Comparison of ENCODE assay signal across 2 cellular contexts in the genomic region with DNA sequence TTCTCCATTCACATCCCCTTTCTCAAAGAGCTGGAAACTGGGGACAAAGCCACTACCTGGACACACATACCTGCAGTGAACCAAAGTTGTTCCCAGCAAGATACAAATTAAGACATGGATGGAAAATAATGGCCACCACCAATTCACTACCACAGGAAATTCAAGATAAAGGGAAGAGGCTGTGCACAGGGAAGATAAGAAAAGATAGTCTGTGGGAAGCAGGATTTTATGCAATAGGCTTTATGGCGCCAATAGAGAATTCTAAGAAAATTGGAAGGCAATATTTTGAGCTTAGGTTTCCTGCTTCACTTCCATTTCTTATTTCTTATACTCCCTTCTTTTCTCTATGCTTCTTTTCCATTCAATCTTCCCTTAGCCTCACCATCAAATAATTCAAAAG.
TF ChIP-seq lines count a peak whose summit lies in the region.

No MANE protein-coding gene starts in this region.

TF ChIP-seq in GM23338, 12 proteins besides CTCF, POLR2A, EP300 and RAD21 (continues in another document):
- no peak for TF ChIP-seq POLR2AphosphoS5 (IDR thresholded peaks at IDR 0.05; ENCODE audit: low read depth)
- TF ChIP-seq STAT1 (IDR thresholded peaks at IDR 0.05; ENCODE audit: unreplicated experiment) = no peak
- TF ChIP-seq EZH2 (IDR thresholded peaks at IDR 0.05; ENCODE audit: low read depth, unreplicated experiment) = no peak
- no peak for TF ChIP-seq JUNB (IDR thresholded peaks at IDR 0.05; ENCODE audit: unreplicated experiment)
- TF ChIP-seq CREB1 (CRISPR knock-in tag; IDR thresholded peaks at IDR 0.05; ENCODE audit: low read depth) = no peak
- TF ChIP-seq ZNF114 (CRISPR knock-in tag; IDR thresholded peaks at IDR 0.05) = no peak
- TF ChIP-seq NANOG (IDR thresholded peaks at IDR 0.05; ENCODE audit: borderline replicate concordance) = no peak
- TF ChIP-seq REST (IDR thresholded peaks at IDR 0.05; ENCODE audit: unreplicated experiment) = no peak
- no peak for TF ChIP-seq ZNF331 (CRISPR knock-in tag; IDR thresholded peaks at IDR 0.05; ENCODE audit: low read depth)
- no peak for TF ChIP-seq EZH2phosphoT487 (IDR thresholded peaks at IDR 0.05; ENCODE audit: unreplicated experiment)
- no peak for TF ChIP-seq ETS1 (IDR thresholded peaks at IDR 0.05)

TF ChIP-seq in H1, 55 proteins besides CTCF, POLR2A, EP300 and RAD21:
- TF ChIP-seq CBX8 (IDR thresholded peaks at IDR 0.05; ENCODE audit: borderline replicate concordance, low read depth, low read length) (no peak), CHD1 (IDR thresholded peaks at IDR 0.05; ENCODE audit: low read depth, low read length) (no peak), JUND (IDR thresholded peaks at IDR 0.05; ENCODE audit: low read length) (no peak), TBP (IDR thresholded peaks at IDR 0.05; ENCODE audit: low read depth, low read length) (no peak), BCL11A (IDR thresholded peaks at IDR 0.05; ENCODE audit: low read depth in 2 of 2, low read length in 2 of 2) (no peak), EGR1 (IDR thresholded peaks at IDR 0.05; ENCODE audit: borderline replicate concordance, low read depth, low read length) (no peak), CREB1 (IDR thresholded peaks at IDR 0.05) (no peak), ZNF274 (IDR thresholded peaks at IDR 0.05; ENCODE audit: borderline replicate concordance, extremely low read depth, low read length) (no peak), KDM5A (IDR thresholded peaks at IDR 0.05; ENCODE audit: low read length) (no peak), TAF1 (IDR thresholded peaks at IDR 0.05; ENCODE audit: low read depth, low read length) (no peak), SIRT6 (IDR thresholded peaks at IDR 0.05; ENCODE audit: low read length) (no peak), SIN3A (conservative IDR thresholded peaks at IDR 0.05 in 1 of 2, IDR thresholded peaks at IDR 0.05 in 1 of 2; ENCODE audit: low read depth in 1 of 2, low read length in 2 of 2) (no peak)
- TF ChIP-seq, protein P1, sequence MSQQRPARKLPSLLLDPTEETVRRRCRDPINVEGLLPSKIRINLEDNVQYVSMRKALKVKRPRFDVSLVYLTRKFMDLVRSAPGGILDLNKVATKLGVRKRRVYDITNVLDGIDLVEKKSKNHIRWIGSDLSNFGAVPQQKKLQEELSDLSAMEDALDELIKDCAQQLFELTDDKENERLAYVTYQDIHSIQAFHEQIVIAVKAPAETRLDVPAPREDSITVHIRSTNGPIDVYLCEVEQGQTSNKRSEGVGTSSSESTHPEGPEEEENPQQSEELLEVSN (IDR thresholded peaks at IDR 0.05) = no peak
- TF ChIP-seq, protein P2, sequence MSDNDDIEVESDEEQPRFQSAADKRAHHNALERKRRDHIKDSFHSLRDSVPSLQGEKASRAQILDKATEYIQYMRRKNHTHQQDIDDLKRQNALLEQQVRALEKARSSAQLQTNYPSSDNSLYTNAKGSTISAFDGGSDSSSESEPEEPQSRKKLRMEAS (IDR thresholded peaks at IDR 0.05) = no peak
